15 cellular contexts compared by ENCODE assay signal in the genomic region with DNA sequence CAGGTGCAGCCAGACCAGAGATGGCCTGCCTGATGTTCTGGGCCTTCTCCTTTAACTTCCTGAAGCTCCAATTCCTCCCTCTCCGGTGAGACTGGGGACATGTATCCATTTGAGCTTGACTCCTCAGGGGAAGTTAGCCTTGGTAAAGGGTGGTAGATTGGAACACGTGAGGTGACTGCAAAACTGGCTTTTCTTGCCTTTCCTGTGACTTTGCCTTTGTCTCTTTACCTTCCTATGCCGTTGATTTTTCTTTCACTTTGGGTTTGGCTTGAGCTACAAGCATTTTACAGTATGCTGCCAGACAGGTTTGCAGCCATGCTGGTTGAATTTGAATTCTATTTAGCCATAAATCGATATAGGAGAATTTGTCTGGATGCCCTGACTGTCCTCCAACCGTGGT. TPM values are rescaled to one million over a fixed set of nuclear protein-coding genes. Genes with fewer than 3 reads are reported as not detected.
"Had no signal": no experiment of that assay in that cellular context is flagged by ENCODE, and none has a peak within 500 bp of the region (broad histone marks: within the 10 kb centered on the region; RNA-seq: fewer than 3 reads in every experiment).

No MANE protein-coding gene starts in this region.

- H3K4me1 ChIP-seq: gastroesophageal sphincter had no signal

- H3K27ac Mint-ChIP-seq: activated CD4-positive, alpha-beta T cell treated with anti-CD3 and anti-CD28 coated beads, Interleukin-2, amount 10 ng/mL, durations not matched to agents 24 days and 14 days; activated naive CD8-positive, alpha-beta T cell; activated T-cell treated with anti-CD3 and anti-CD28 coated beads, Interleukin-2, amount 50 U/mL, for 72 hours; natural killer cell treated with Interleukin-12 subunit alpha and Interleukin-12 subunit beta and Interleukin-15 and Interleukin-18, amount 100 ng/mL, for 72 hours had no signal

- DNase-seq: activated CD8-positive, alpha-beta memory T cell treated with anti-CD3 and anti-CD28 coated beads, Interleukin-2, amount 50 U/mL, for 48 hours; activated gamma-delta T cell treated with Interleukin-2 at 50 U/mL for 16 hours; amniotic stem cell; effector memory CD4-positive, alpha-beta T cell; hippocampal formation; left ventricle myocardium superior; posterior cingulate gyrus; right cardiac atrium; stimulated activated CD4-positive, alpha-beta T cell treated with anti-CD3 and anti-CD28 coated beads, Interleukin-4, amount 100 ng/mL, for 24 hours had no signal

- H3K27ac ChIP-seq: gastroesophageal sphincter had no signal

- H3K36me3 Mint-ChIP-seq: activated naive CD8-positive, alpha-beta T cell; brain had no signal

- H3K27me3 Mint-ChIP-seq: brain had no signal

- H3K36me3 ChIP-seq: gastroesophageal sphincter had no signal

- ATAC-seq: gastroesophageal sphincter; left ventricle myocardium superior; natural killer cell treated with Interleukin-12 subunit alpha and Interleukin-12 subunit beta and Interleukin-15 and Interleukin-18, amount 100 ng/mL, for 72 hours; right cardiac atrium had no signal

- H3K4me3 ChIP-seq: gastroesophageal sphincter had no signal

- H3K4me3 Mint-ChIP-seq: activated naive CD8-positive, alpha-beta T cell; natural killer cell treated with Interleukin-12 subunit alpha and Interleukin-12 subunit beta and Interleukin-15 and Interleukin-18, amount 100 ng/mL, for 72 hours had no signal

RNA-seq across cellular contexts. Expression of a gene that starts 16.8 kb away (rescaled TPM):
- total RNA-seq: activated CD4-positive, alpha-beta T cell treated with anti-CD3 and anti-CD28 coated beads, Interleukin-2, amount 10 ng/mL, durations not matched to agents 24 days and 14 days; left ventricle myocardium superior; natural killer cell treated with Interleukin-12 subunit alpha and Interleukin-12 subunit beta and Interleukin-15 and Interleukin-18, amount 100 ng/mL, for 72 hours; right cardiac atrium had no signal
